ENCODE assay signal across 1 cellular context in genomic region chr17:81580481-81580880, GRCh38.
TF ChIP-seq lines count a peak whose summit lies in the region.

No MANE protein-coding gene starts in this region.

TF ChIP-seq in H1, 55 proteins besides CTCF, POLR2A, EP300 and RAD21:
- TF ChIP-seq ATF3 (IDR thresholded peaks at IDR 0.05; ENCODE audit: insufficient read depth, low read depth, low read length): no peak
- TF ChIP-seq SIX5 (IDR thresholded peaks at IDR 0.05; ENCODE audit: low read depth, low read length): no peak
- TF ChIP-seq PHF8 (conservative IDR thresholded peaks at IDR 0.05; ENCODE audit: low read depth, low read length): no peak
- TF ChIP-seq BACH1 (IDR thresholded peaks at IDR 0.05; ENCODE audit: low read length): no peak
- TF ChIP-seq JUN (IDR thresholded peaks at IDR 0.05; ENCODE audit: low read depth, low read length): no peak
- TF ChIP-seq TAF1 (IDR thresholded peaks at IDR 0.05; ENCODE audit: low read depth, low read length): no peak
- no peak for TF ChIP-seq TBP (IDR thresholded peaks at IDR 0.05; ENCODE audit: low read depth, low read length)
- TF ChIP-seq KDM1A (IDR thresholded peaks at IDR 0.05; ENCODE audit: borderline replicate concordance, low read length): no peak
- TF ChIP-seq SRF (IDR thresholded peaks at IDR 0.05; ENCODE audit: low read depth, low read length): no peak
- TF ChIP-seq CBX5 (IDR thresholded peaks at IDR 0.05; ENCODE audit: low read depth, low read length): no peak
- no peak for TF ChIP-seq FOSL1 (IDR thresholded peaks at IDR 0.05; ENCODE audit: insufficient read depth, low read depth, low read length)
